ENCODE assay signal across 13 cellular contexts in genomic region chr2:9256570-9257043, GRCh38. TPM values are rescaled to one million over a fixed set of nuclear protein-coding genes. Genes with fewer than 3 reads are reported as not detected.
DNase-seq lines count a peak whose midpoint lies in the region; ATAC-seq and TF ChIP-seq lines count a peak whose summit lies in the region.
"Had no signal": no experiment of that assay in that cellular context is flagged by ENCODE, and none has a peak within 500 bp of the region (broad histone marks: within the 10 kb centered on the region; RNA-seq: fewer than 3 reads in every experiment).

No MANE protein-coding gene starts in this region.

- H3K27ac ChIP-seq in A673 (ENCODE audit: low read depth, low read length, poor library complexity, severe bottlenecking) (peak overlapping the region; percentile 62), HEK293 (ENCODE audit: extremely low read depth, low read depth, low read length) (no peak overlapping the region), lower lobe of right lung (peak overlapping the region; percentile 18)

- no TSS peak for BruUV-seq in A673 (replicated peaks; lab: Mats Ljungman, UMichigan)

- TF ChIP-seq CTCF in A673 (conservative IDR thresholded peaks at IDR 0.05; ENCODE audit: low read depth, low read length), result no peak
- no peak for TF ChIP-seq CTCF in HEK293 (tag by site-specific recombination; IDR thresholded peaks at IDR 0.05)
- no peak for TF ChIP-seq CTCF in lower lobe of right lung (IDR thresholded peaks at IDR 0.05)

- H3K27ac Mint-ChIP-seq in activated CD8-positive, alpha-beta T cell treated with anti-CD3 and anti-CD28 coated beads, Interleukin-2, amount 10 ng/mL, durations not matched to agents 7 days and 5 days, result no peak overlapping the region
- H3K27ac Mint-ChIP-seq: activated CD4-positive, alpha-beta T cell treated with anti-CD3 and anti-CD28 coated beads, Interleukin-2, amount 10 ng/mL, durations not matched to agents 7 days and 5 days; activated naive CD8-positive, alpha-beta T cell treated with anti-CD3 and anti-CD28 coated beads for 36 hours; memory B cell had no signal

- CTCF ChIA-PET in A673 (lab: Charles Lee), result no interaction called here
- CTCF ChIA-PET in HEK293 (lab: Yijun Ruan, JAX), result no interaction called here
- CTCF ChIA-PET in activated CD8-positive, alpha-beta T cell treated with anti-CD3 and anti-CD28 coated beads, Interleukin-2, amount 10 ng/mL, durations not matched to agents 7 days and 5 days (lab: Charles Lee), result no interaction called here

- H3K36me3 ChIP-seq in A673 (ENCODE audit: insufficient read depth, low read length, poor library complexity, severe bottlenecking), result no peaks in the 10 kb centered on the region
- H3K36me3 ChIP-seq in HEK293 (ENCODE audit: control insufficient read depth in 2 of 2, insufficient read depth in 1 of 2, low read length in 2 of 2), result no peaks in the 10 kb centered on the region
- no peaks in the 10 kb centered on the region for H3K36me3 ChIP-seq in lower lobe of right lung

- no peak overlapping the region for H3K4me3 ChIP-seq in A673 (ENCODE audit: low read depth, low read length, poor library complexity, severe bottlenecking)
- no peak overlapping the region for H3K4me3 ChIP-seq in HEK293 (ENCODE audit: low read depth, low read length)
- no peak overlapping the region for H3K4me3 ChIP-seq in lower lobe of right lung

- intact Hi-C loops in A673 (cut with micrococcal nuclease; ENCODE audit: unreplicated experiment) (no loop called here), lower lobe of right lung (cut with DNase I) (no loop called here)

- DNase-seq in A673 (ENCODE audit: low spot score) (peak; percentile 51), cerebellar cortex (ENCODE audit: low spot score) (peak; percentile 81), lower lobe of right lung (no peak)
- no peak for DNase-seq in stimulated activated CD4-positive, alpha-beta T cell treated with anti-CD3 and anti-CD28 coated beads, Interleukin-2, amount 100 ng/mL, for 24 hours
- no peak for DNase-seq in activated CD8-positive, alpha-beta T cell treated with anti-CD3 and anti-CD28 coated beads, Interleukin-2, amount 10 ng/mL, durations not matched to agents 7 days and 5 days
- DNase-seq in activated CD4-positive, CD25-positive, alpha-beta regulatory T cell (lab: John Stamatoyannopoulos, UW), result no peak
- DNase-seq in effector CD8-positive, alpha-beta T cell (lab: John Stamatoyannopoulos, UW), result no peak
- DNase-seq: activated CD4-positive, alpha-beta T cell treated with anti-CD3 and anti-CD28 coated beads, Interleukin-2, amount 10 ng/mL, durations not matched to agents 7 days and 5 days; activated naive CD8-positive, alpha-beta T cell treated with anti-CD3 and anti-CD28 coated beads for 36 hours; CD4-positive, CD25-positive, alpha-beta regulatory T cell; stimulated activated naive CD4-positive, alpha-beta T cell had no signal

- no peaks in the 10 kb centered on the region for H3K9me3 ChIP-seq in A673 (ENCODE audit: low read depth, low read length, poor library complexity, severe bottlenecking)
- H3K9me3 ChIP-seq in HEK293 (ENCODE audit: control insufficient read depth, insufficient read depth, low read depth, low read length), result no peaks in the 10 kb centered on the region
- no peaks in the 10 kb centered on the region for H3K9me3 ChIP-seq in lower lobe of right lung

- H3K4me1 ChIP-seq in A673 (ENCODE audit: insufficient read depth, low read length, poor library complexity, severe bottlenecking) (peaks cover 65% of the 10 kb centered on the region), HEK293 (ENCODE audit: control insufficient read depth, insufficient read depth, low read length) (no peaks in the 10 kb centered on the region), lower lobe of right lung (peaks cover 60% of the 10 kb centered on the region)

- no peaks in the 10 kb centered on the region for H3K36me3 Mint-ChIP-seq in activated CD8-positive, alpha-beta T cell treated with anti-CD3 and anti-CD28 coated beads, Interleukin-2, amount 10 ng/mL, durations not matched to agents 7 days and 5 days (ENCODE audit: low read depth)
- H3K36me3 Mint-ChIP-seq: activated naive CD8-positive, alpha-beta T cell treated with anti-CD3 and anti-CD28 coated beads for 36 hours; CD4-positive, CD25-positive, alpha-beta regulatory T cell; memory B cell had no signal

- ATAC-seq in lower lobe of right lung, result no peak
- ATAC-seq in activated CD8-positive, alpha-beta T cell treated with anti-CD3 and anti-CD28 coated beads, Interleukin-2, amount 10 ng/mL, durations not matched to agents 7 days and 5 days, result no peak

- H3K4me3 Mint-ChIP-seq in activated CD8-positive, alpha-beta T cell treated with anti-CD3 and anti-CD28 coated beads, Interleukin-2, amount 10 ng/mL, durations not matched to agents 7 days and 5 days, result no peak overlapping the region
- H3K4me3 Mint-ChIP-seq: activated CD4-positive, alpha-beta T cell treated with anti-CD3 and anti-CD28 coated beads, Interleukin-2, amount 10 ng/mL, durations not matched to agents 7 days and 5 days; activated naive CD8-positive, alpha-beta T cell treated with anti-CD3 and anti-CD28 coated beads for 36 hours; CD4-positive, CD25-positive, alpha-beta regulatory T cell; memory B cell had no signal

- POLR2A ChIA-PET in A673 (lab: Charles Lee; ENCODE audit: low non-redundant PET) (no interaction called here), HEK293 (lab: Yijun Ruan, JAX) (no interaction called here)
- POLR2A ChIA-PET in activated CD8-positive, alpha-beta T cell treated with anti-CD3 and anti-CD28 coated beads, Interleukin-2, amount 10 ng/mL, durations not matched to agents 7 days and 5 days (lab: Charles Lee), result no interaction called here

- H3K27me3 ChIP-seq in A673 (replicated peaks; ENCODE audit: insufficient read depth, low read depth, low read length, poor library complexity) (no peaks in the 10 kb centered on the region), lower lobe of right lung (ENCODE audit: low read depth) (no peaks in the 10 kb centered on the region)

- peaks cover 3% of the 10 kb centered on the region for H3K27me3 Mint-ChIP-seq in activated CD8-positive, alpha-beta T cell treated with anti-CD3 and anti-CD28 coated beads, Interleukin-2, amount 10 ng/mL, durations not matched to agents 7 days and 5 days (ENCODE audit: low read depth)

- H3K4me1 Mint-ChIP-seq in activated CD8-positive, alpha-beta T cell treated with anti-CD3 and anti-CD28 coated beads, Interleukin-2, amount 10 ng/mL, durations not matched to agents 7 days and 5 days (ENCODE audit: low read depth), result no peaks in the 10 kb centered on the region
- H3K4me1 Mint-ChIP-seq: activated CD4-positive, alpha-beta T cell treated with anti-CD3 and anti-CD28 coated beads, Interleukin-2, amount 10 ng/mL, durations not matched to agents 7 days and 5 days; activated naive CD8-positive, alpha-beta T cell treated with anti-CD3 and anti-CD28 coated beads for 36 hours; CD4-positive, CD25-positive, alpha-beta regulatory T cell; memory B cell had no signal

- no peaks in the 10 kb centered on the region for H3K9me3 Mint-ChIP-seq in activated CD8-positive, alpha-beta T cell treated with anti-CD3 and anti-CD28 coated beads, Interleukin-2, amount 10 ng/mL, durations not matched to agents 7 days and 5 days (ENCODE audit: insufficient read depth)
- H3K9me3 Mint-ChIP-seq: activated CD4-positive, alpha-beta T cell treated with anti-CD3 and anti-CD28 coated beads, Interleukin-2, amount 10 ng/mL, durations not matched to agents 7 days and 5 days; activated naive CD8-positive, alpha-beta T cell treated with anti-CD3 and anti-CD28 coated beads for 36 hours; memory B cell had no signal

TF ChIP-seq in HEK293, 187 proteins besides CTCF, POLR2A, EP300 and RAD21:
- TF ChIP-seq ZNF501 (tag by site-specific recombination; IDR thresholded peaks at IDR 0.05), result no peak
- peak; percentile 80 for TF ChIP-seq ZNF341 (tag by site-specific recombination; IDR thresholded peaks at IDR 0.05; ENCODE audit: low read depth)

RNA-seq across cellular contexts. Expression of gene ASAP2, which starts 50.0 kb away (rescaled TPM):
- total RNA-seq in A673 (2021), result 45.1 and 46.8 TPM in 2 replicates
- total RNA-seq in lower lobe of right lung, result 24.3 TPM
- not detected for total RNA-seq in activated CD8-positive, alpha-beta T cell treated with anti-CD3 and anti-CD28 coated beads, Interleukin-2, amount 10 ng/mL, durations not matched to agents 7 days and 5 days

Comparison
In these comparisons a context has a peak if more than half of its experiments do, and no peak if none do; other contexts are left out.
1. DNase-seq: peak in A673 (single experiment) and cerebellar cortex (single experiment); none in lower lobe of right lung (single experiment), stimulated activated CD4-positive, alpha-beta T cell treated with anti-CD3 and anti-CD28 coated beads, Interleukin-2, amount 100 ng/mL, for 24 hours (0 of 2), activated CD8-positive, alpha-beta T cell treated with anti-CD3 and anti-CD28 coated beads, Interleukin-2, amount 10 ng/mL, durations not matched to agents 7 days and 5 days (single experiment), activated CD4-positive, CD25-positive, alpha-beta regulatory T cell (0 of 4) and effector CD8-positive, alpha-beta T cell (single experiment).
2. RNA of gene ASAP2, which starts 50.0 kb away (total RNA-seq): 45.1 to 46.8 TPM in A673 and 24.3 TPM in lower lobe of right lung (single experiment); not detected in activated CD8-positive, alpha-beta T cell treated with anti-CD3 and anti-CD28 coated beads, Interleukin-2, amount 10 ng/mL, durations not matched to agents 7 days and 5 days; every median in the first group is over 10 times any median in the second.